Comparison of ENCODE assay signal across 1 cellular context in the genomic region with DNA sequence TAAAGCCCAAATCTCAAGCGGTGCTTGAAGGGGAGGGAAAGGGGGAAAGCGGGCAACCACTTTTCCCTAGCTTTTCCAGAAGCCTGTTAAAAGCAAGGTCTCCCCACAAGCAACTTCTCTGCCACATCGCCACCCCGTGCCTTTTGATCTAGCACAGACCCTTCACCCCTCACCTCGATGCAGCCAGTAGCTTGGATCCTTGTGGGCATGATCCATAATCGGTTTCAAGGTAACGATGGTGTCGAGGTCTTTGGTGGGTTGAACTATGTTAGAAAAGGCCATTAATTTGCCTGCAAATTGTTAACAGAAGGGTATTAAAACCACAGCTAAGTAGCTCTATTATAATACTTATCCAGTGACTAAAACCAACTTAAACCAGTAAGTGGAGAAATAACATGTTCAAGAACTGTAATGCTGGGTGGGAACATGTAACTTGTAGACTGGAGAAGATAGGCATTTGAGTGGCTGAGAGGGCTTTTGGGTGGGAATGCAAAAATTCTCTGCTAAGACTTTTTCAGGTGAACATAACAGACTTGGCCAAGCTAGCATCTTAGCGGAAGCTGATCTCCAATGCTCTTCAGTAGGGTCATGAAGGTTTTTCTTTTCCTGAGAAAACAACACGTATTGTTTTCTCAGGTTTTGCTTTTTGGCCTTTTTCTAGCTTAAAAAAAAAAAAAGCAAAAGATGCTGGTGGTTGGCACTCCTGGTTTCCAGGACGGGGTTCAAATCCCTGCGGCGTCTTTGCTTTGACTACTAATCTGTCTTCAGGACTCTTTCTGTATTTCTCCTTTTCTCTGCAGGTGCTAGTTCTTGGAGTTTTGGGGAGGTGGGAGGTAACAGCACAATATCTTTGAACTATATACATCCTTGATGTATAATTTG.
TF ChIP-seq lines count a peak whose summit lies in the region.

No MANE protein-coding gene starts in this region.

TF ChIP-seq in K562, 482 proteins besides CTCF, POLR2A, EP300 and RAD21 (continues in another document):
- TF ChIP-seq GABPB2 (CRISPR knock-in tag; conservative IDR thresholded peaks at IDR 0.05) (peak; percentile 87; the same call in 1 of the 2 replicates), FOS (IDR thresholded peaks at IDR 0.05; ENCODE audit: extremely low read depth, insufficient read length) (no peak), ZFP30 (CRISPR knock-in tag; IDR thresholded peaks at IDR 0.05; ENCODE audit: borderline replicate concordance) (peak; percentile 86; the same call in 1 of the 2 replicates), MCM2 (IDR thresholded peaks at IDR 0.05; ENCODE audit: low read depth) (no peak), RUNX1 (IDR thresholded peaks at IDR 0.05; ENCODE audit: low read depth) (no peak), TSC22D4 (tag; IDR thresholded peaks at IDR 0.05) (no peak), ZNF507 (tag; conservative IDR thresholded peaks at IDR 0.05) (no peak), SMAD3 (CRISPR knock-in tag; conservative IDR thresholded peaks at IDR 0.05) (peak; percentile 93), ZNF436 (CRISPR knock-in tag; IDR thresholded peaks at IDR 0.05) (peak; percentile 5; the same call in 1 of the 2 replicates), ZFP36 (IDR thresholded peaks at IDR 0.05; ENCODE audit: low read depth, low read length, partially characterized antibody) (no peak), RBFOX2 (IDR thresholded peaks at IDR 0.05; ENCODE audit: low read depth, low read length) (peak; percentile 68), ZNF212 (CRISPR knock-in tag; IDR thresholded peaks at IDR 0.05) (no peak), CEBPB (tag; IDR thresholded peaks at IDR 0.05) (no peak), ZNF174 (CRISPR knock-in tag; IDR thresholded peaks at IDR 0.05) (0 out of 2 replicates have a peak, but pooled peaks have one; percentile 54), SRSF1 (IDR thresholded peaks at IDR 0.05; ENCODE audit: low read depth, low read length) (no peak), ZNF77 (CRISPR knock-in tag; IDR thresholded peaks at IDR 0.05) (peak; percentile 94), SIX5 (IDR thresholded peaks at IDR 0.05; ENCODE audit: borderline replicate concordance in 1 of 2, insufficient read depth in 1 of 2, low read depth in 1 of 2, low read length in 2 of 2) (no peak), ZNF57 (CRISPR knock-in tag; IDR thresholded peaks at IDR 0.05) (peak; percentile 54; the same call in 1 of the 2 replicates), ZBTB17 (CRISPR knock-in tag; IDR thresholded peaks at IDR 0.05) (peak; percentile 82), GTF2E2 (tag; IDR thresholded peaks at IDR 0.05) (peak; percentile 71; the same call in 1 of the 2 replicates), IRF2 (CRISPR knock-in tag; IDR thresholded peaks at IDR 0.05) (no peak), EWSR1 (IDR thresholded peaks at IDR 0.05; ENCODE audit: borderline replicate concordance, low read depth, partially characterized antibody) (peak; percentile 94), GABPA (tag; conservative IDR thresholded peaks at IDR 0.05; ENCODE audit: low read depth) (no peak), SMARCA5 (IDR thresholded peaks at IDR 0.05) (no peak), FOXA3 (CRISPR knock-in tag; conservative IDR thresholded peaks at IDR 0.05 in 1 of 2, IDR thresholded peaks at IDR 0.05 in 1 of 2) (peak in 1 of 2 experiments; percentile 4; a peak in 1 of 4 replicates), SMAD4 (CRISPR knock-in tag; conservative IDR thresholded peaks at IDR 0.05) (no peak), SAFB (IDR thresholded peaks at IDR 0.05; ENCODE audit: borderline replicate concordance, low read depth, low read length) (no peak), ELF2 (CRISPR knock-in tag; IDR thresholded peaks at IDR 0.05) (peak; percentile 62; the same call in 1 of the 2 replicates), CXXC5 (CRISPR knock-in tag; IDR thresholded peaks at IDR 0.05) (no peak), PHB (CRISPR knock-in tag; IDR thresholded peaks at IDR 0.05) (no peak; the same call in none of the 2 replicates), KLF13 (tag; IDR thresholded peaks at IDR 0.05; ENCODE audit: borderline replicate concordance, low read depth) (no peak), ZFP1 (CRISPR knock-in tag; IDR thresholded peaks at IDR 0.05) (no peak; the same call in 1 of the 2 replicates), ZZZ3 (IDR thresholded peaks at IDR 0.05) (no peak), RBM22 (IDR thresholded peaks at IDR 0.05; ENCODE audit: low read depth, low read length, poor library complexity, severe bottlenecking) (peak; percentile 38), MTA1 (IDR thresholded peaks at IDR 0.05; ENCODE audit: borderline replicate concordance) (no peak; the same call in 1 of the 2 replicates), ZNF696 (CRISPR knock-in tag; conservative IDR thresholded peaks at IDR 0.05) (0 out of 2 replicates have a peak, but pooled peaks have one; percentile 52), MAZ (CRISPR knock-in tag; conservative IDR thresholded peaks at IDR 0.05 in 1 of 2, IDR thresholded peaks at IDR 0.05 in 1 of 2) (peak in 1 of 2 experiments; percentile 52; a peak in 1 of 4 replicates), ZNF143 (CRISPR knock-in tag; IDR thresholded peaks at IDR 0.05) (no peak), NR4A1 (CRISPR knock-in tag; IDR thresholded peaks at IDR 0.05) (no peak), NR4A1 (tag; IDR thresholded peaks at IDR 0.05) (no peak), RBM34 (IDR thresholded peaks at IDR 0.05; ENCODE audit: borderline replicate concordance, insufficient read depth, low read length) (no peak), NCOR1 (IDR thresholded peaks at IDR 0.05) (no peak; the same call in 1 of the 2 replicates), TRIM24 (IDR thresholded peaks at IDR 0.05) (no peak), SMC3 (conservative IDR thresholded peaks at IDR 0.05; ENCODE audit: insufficient read depth, low read depth, low read length) (0 out of 2 replicates have a peak, but pooled peaks have one; percentile 10)
- TF ChIP-seq, protein P1, sequence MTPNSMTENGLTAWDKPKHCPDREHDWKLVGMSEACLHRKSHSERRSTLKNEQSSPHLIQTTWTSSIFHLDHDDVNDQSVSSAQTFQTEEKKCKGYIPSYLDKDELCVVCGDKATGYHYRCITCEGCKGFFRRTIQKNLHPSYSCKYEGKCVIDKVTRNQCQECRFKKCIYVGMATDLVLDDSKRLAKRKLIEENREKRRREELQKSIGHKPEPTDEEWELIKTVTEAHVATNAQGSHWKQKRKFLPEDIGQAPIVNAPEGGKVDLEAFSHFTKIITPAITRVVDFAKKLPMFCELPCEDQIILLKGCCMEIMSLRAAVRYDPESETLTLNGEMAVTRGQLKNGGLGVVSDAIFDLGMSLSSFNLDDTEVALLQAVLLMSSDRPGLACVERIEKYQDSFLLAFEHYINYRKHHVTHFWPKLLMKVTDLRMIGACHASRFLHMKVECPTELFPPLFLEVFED (CRISPR knock-in tag; conservative IDR thresholded peaks at IDR 0.05) = peak; percentile 97
- TF ChIP-seq, protein P2, sequence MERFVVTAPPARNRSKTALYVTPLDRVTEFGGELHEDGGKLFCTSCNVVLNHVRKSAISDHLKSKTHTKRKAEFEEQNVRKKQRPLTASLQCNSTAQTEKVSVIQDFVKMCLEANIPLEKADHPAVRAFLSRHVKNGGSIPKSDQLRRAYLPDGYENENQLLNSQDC (CRISPR knock-in tag; IDR thresholded peaks at IDR 0.05) = peak; percentile 93
- TF ChIP-seq, protein P3, sequence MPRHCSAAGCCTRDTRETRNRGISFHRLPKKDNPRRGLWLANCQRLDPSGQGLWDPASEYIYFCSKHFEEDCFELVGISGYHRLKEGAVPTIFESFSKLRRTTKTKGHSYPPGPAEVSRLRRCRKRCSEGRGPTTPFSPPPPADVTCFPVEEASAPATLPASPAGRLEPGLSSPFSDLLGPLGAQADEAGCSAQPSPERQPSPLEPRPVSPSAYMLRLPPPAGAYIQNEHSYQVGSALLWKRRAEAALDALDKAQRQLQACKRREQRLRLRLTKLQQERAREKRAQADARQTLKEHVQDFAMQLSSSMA (CRISPR knock-in tag; IDR thresholded peaks at IDR 0.05) = peak; percentile 47; the same call in 1 of the 2 replicates
- TF ChIP-seq, protein P4, sequence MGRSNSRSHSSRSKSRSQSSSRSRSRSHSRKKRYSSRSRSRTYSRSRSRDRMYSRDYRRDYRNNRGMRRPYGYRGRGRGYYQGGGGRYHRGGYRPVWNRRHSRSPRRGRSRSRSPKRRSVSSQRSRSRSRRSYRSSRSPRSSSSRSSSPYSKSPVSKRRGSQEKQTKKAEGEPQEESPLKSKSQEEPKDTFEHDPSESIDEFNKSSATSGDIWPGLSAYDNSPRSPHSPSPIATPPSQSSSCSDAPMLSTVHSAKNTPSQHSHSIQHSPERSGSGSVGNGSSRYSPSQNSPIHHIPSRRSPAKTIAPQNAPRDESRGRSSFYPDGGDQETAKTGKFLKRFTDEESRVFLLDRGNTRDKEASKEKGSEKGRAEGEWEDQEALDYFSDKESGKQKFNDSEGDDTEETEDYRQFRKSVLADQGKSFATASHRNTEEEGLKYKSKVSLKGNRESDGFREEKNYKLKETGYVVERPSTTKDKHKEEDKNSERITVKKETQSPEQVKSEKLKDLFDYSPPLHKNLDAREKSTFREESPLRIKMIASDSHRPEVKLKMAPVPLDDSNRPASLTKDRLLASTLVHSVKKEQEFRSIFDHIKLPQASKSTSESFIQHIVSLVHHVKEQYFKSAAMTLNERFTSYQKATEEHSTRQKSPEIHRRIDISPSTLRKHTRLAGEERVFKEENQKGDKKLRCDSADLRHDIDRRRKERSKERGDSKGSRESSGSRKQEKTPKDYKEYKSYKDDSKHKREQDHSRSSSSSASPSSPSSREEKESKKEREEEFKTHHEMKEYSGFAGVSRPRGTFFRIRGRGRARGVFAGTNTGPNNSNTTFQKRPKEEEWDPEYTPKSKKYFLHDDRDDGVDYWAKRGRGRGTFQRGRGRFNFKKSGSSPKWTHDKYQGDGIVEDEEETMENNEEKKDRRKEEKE (IDR thresholded peaks at IDR 0.05; ENCODE audit: borderline replicate concordance in 1 of 2, control insufficient read depth in 1 of 2, low read depth in 2 of 2, low read length in 1 of 2) = peak; percentile 82 to 96; a peak in 3 of 4 replicates
- TF ChIP-seq, protein P5, sequence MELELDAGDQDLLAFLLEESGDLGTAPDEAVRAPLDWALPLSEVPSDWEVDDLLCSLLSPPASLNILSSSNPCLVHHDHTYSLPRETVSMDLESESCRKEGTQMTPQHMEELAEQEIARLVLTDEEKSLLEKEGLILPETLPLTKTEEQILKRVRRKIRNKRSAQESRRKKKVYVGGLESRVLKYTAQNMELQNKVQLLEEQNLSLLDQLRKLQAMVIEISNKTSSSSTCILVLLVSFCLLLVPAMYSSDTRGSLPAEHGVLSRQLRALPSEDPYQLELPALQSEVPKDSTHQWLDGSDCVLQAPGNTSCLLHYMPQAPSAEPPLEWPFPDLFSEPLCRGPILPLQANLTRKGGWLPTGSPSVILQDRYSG (tag; conservative IDR thresholded peaks at IDR 0.05; ENCODE audit: low read depth) = no peak
- TF ChIP-seq, protein P6, sequence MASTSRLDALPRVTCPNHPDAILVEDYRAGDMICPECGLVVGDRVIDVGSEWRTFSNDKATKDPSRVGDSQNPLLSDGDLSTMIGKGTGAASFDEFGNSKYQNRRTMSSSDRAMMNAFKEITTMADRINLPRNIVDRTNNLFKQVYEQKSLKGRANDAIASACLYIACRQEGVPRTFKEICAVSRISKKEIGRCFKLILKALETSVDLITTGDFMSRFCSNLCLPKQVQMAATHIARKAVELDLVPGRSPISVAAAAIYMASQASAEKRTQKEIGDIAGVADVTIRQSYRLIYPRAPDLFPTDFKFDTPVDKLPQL (IDR thresholded peaks at IDR 0.05; ENCODE audit: extremely low read depth, insufficient read length) = no peak
- TF ChIP-seq, protein P7, sequence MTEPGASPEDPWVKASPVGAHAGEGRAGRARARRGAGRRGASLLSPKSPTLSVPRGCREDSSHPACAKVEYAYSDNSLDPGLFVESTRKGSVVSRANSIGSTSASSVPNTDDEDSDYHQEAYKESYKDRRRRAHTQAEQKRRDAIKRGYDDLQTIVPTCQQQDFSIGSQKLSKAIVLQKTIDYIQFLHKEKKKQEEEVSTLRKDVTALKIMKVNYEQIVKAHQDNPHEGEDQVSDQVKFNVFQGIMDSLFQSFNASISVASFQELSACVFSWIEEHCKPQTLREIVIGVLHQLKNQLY (CRISPR knock-in tag; conservative IDR thresholded peaks at IDR 0.05) = no peak
- TF ChIP-seq, protein P8, sequence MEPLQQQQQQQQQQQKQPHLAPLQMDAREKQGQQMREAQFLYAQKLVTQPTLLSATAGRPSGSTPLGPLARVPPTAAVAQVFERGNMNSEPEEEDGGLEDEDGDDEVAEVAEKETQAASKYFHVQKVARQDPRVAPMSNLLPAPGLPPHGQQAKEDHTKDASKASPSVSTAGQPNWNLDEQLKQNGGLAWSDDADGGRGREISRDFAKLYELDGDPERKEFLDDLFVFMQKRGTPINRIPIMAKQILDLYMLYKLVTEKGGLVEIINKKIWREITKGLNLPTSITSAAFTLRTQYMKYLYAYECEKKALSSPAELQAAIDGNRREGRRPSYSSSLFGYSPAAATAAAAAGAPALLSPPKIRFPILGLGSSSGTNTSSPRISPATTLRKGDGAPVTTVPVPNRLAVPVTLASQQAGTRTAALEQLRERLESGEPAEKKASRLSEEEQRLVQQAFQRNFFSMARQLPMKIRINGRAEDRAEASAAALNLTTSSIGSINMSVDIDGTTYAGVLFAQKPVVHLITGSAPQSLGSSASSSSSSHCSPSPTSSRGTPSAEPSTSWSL (CRISPR knock-in tag; IDR thresholded peaks at IDR 0.05; ENCODE audit: borderline replicate concordance) = no peak
- TF ChIP-seq, protein P9, sequence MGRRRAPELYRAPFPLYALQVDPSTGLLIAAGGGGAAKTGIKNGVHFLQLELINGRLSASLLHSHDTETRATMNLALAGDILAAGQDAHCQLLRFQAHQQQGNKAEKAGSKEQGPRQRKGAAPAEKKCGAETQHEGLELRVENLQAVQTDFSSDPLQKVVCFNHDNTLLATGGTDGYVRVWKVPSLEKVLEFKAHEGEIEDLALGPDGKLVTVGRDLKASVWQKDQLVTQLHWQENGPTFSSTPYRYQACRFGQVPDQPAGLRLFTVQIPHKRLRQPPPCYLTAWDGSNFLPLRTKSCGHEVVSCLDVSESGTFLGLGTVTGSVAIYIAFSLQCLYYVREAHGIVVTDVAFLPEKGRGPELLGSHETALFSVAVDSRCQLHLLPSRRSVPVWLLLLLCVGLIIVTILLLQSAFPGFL (CRISPR knock-in tag; IDR thresholded peaks at IDR 0.05) = peak; percentile 79
- TF ChIP-seq, protein P10, sequence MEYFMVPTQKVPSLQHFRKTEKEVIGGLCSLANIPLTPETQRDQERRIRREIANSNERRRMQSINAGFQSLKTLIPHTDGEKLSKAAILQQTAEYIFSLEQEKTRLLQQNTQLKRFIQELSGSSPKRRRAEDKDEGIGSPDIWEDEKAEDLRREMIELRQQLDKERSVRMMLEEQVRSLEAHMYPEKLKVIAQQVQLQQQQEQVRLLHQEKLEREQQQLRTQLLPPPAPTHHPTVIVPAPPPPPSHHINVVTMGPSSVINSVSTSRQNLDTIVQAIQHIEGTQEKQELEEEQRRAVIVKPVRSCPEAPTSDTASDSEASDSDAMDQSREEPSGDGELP (CRISPR knock-in tag; IDR thresholded peaks at IDR 0.05; ENCODE audit: borderline replicate concordance) = peak; percentile 50
